In the genomic region with DNA sequence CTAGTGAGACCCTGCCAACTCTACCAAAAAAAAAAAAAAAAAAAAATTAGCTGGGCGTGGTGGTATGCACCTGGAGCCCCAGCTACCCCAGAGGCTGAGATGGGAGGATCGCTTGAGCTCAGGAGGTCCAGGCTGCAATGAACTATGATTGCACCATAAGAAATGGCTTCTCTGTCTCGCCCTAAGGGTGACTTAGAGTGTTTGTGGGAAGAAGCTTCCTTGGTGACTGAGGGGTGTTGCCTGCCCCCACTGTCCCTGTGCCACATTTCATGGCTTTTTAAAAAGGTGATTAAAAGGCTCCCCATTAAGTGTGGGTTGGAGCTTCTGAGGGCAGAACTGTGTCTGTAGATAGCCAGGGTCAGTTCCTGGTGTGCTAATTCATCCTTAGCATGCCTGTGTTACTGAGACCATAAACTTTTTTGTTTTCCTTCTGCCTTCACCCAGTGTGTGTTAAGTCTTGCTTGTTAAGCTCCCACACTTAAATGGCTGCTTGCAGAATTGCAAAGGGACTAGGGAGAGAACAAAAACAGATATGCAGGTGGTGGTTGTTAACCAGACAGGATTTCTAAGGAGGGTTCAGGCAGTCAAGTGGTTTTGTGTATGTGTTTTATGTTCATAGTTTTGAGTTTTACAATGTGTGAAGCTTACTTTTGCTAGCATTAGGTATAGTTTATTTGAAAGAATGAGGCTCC, we compare ENCODE assay signal across 16 cellular contexts. TPM values are rescaled to one million over a fixed set of nuclear protein-coding genes. Genes with fewer than 3 reads are reported as not detected.
DNase-seq lines count a peak whose midpoint lies in the region; ATAC-seq and TF ChIP-seq lines count a peak whose summit lies in the region.
"Had no signal": no experiment of that assay in that cellular context is flagged by ENCODE, and none has a peak within 500 bp of the region (broad histone marks: within the 10 kb centered on the region; RNA-seq: fewer than 3 reads in every experiment).

No MANE protein-coding gene starts in this region.

- no peaks in the 10 kb centered on the region for H3K36me3 ChIP-seq in sigmoid colon
- H3K36me3 ChIP-seq: ovary, stomach had no signal

- no peak for TF ChIP-seq CTCF in sigmoid colon (IDR thresholded peaks at IDR 0.05)

- H3K9me3 ChIP-seq in sigmoid colon = no peaks in the 10 kb centered on the region
- H3K9me3 ChIP-seq: ovary, stomach had no signal

- H3K4me1 ChIP-seq in sigmoid colon = peaks cover 0 to 47% (median 34%) of the 10 kb centered on the region in 4 donors

- no peaks in the 10 kb centered on the region for H3K9me3 Mint-ChIP-seq in T-cell
- no peaks in the 10 kb centered on the region for H3K9me3 Mint-ChIP-seq in naive thymus-derived CD8-positive, alpha-beta T cell
- H3K9me3 Mint-ChIP-seq: activated T-helper 1 cell treated with anti-CD3 and anti-CD28 coated beads, Interleukin-12 subunit alpha, Interleukin-12 subunit beta, Interleukin-2, Interleukin-4 antibody, amounts not matched to agents 30 ng/mL and 10 ng/mL and 1 ng/mL, durations not matched to agents 14 hours and 24 hours and 36 hours; central memory CD8-positive, alpha-beta T cell had no signal

- peak in 1 of 4 donors; percentile 8 for TF ChIP-seq EP300 in sigmoid colon (IDR thresholded peaks at IDR 0.05)

- CTCF ChIA-PET in T-cell (lab: Charles Lee) = interaction anchor here in 1 of 2 donors (0.5 kb wide), 1 partner anchor 97 kb away, joined by 3 read pairs; no protein-coding TSS in a partner anchor

- DNase-seq in T-cell (no peak), NCI-H2029 (lab: John Stamatoyannopoulos, UW) (no peak), sigmoid colon (no peak), NCI-H187 (lab: John Stamatoyannopoulos, UW) (no peak)
- no peak for DNase-seq in naive thymus-derived CD8-positive, alpha-beta T cell
- DNase-seq in stimulated activated CD4-positive, alpha-beta T cell treated with anti-CD3 and anti-CD28 coated beads, Interleukin-2, amount 100 ng/mL, for 48 hours = no peak
- DNase-seq: kidney; ovary; SHP77; stimulated activated CD4-positive, alpha-beta T cell treated with anti-CD3 and anti-CD28 coated beads, Interleukin-1b, Interleukin-23, amount 100 ng/mL, for 48 hours; stomach had no signal

- H3K27me3 ChIP-seq in sigmoid colon = no peaks in the 10 kb centered on the region
- H3K27me3 ChIP-seq: ovary, stomach had no signal

- peak overlapping the region in 1 of 3 donors; percentile 11 for H3K4me3 Mint-ChIP-seq in T-cell
- peak overlapping the region in 9 of 10 donors; percentile 13 to 62 (median 39) for H3K4me3 Mint-ChIP-seq in naive thymus-derived CD8-positive, alpha-beta T cell
- H3K4me3 Mint-ChIP-seq: activated T-helper 1 cell treated with anti-CD3 and anti-CD28 coated beads, Interleukin-12 subunit alpha, Interleukin-12 subunit beta, Interleukin-2, Interleukin-4 antibody, amounts not matched to agents 30 ng/mL and 10 ng/mL and 1 ng/mL, durations not matched to agents 14 hours and 24 hours and 36 hours; central memory CD8-positive, alpha-beta T cell had no signal

- WGBS in sigmoid colon, 2 donors = 29 to 77% methylated on average over 3 of the region's 3 CpGs

- peak; percentile 5 for ATAC-seq in HG02763 (IDR thresholded peaks at IDR 0.05; ENCODE audit: unreplicated experiment)
- peak in 3 of 4 experiments; percentile 23 to 57 (median 43) for ATAC-seq in T-cell (replicated peaks in 1 of 4)
- peak; percentile 41 to 49 for ATAC-seq in naive thymus-derived CD8-positive, alpha-beta T cell
- ATAC-seq: activated CD4-positive, CD25-positive, alpha-beta regulatory T cell treated with anti-CD3 and anti-CD28 coated beads, Interleukin-2, amount 50 U/mL, for 24 hours had no signal

- POLR2A ChIA-PET in T-cell (lab: Charles Lee) = interaction anchor here in 1 of 2 donors (0.6 to 0.8 kb wide), 2 partner anchors 22 to 199 kb away, joined by 4 to 5 read pairs; no protein-coding TSS in a partner anchor
- POLR2A ChIA-PET in naive thymus-derived CD8-positive, alpha-beta T cell (lab: Charles Lee) = interaction anchor here (1.9 kb wide), 1 partner anchor 20 kb away, joined by 6 read pairs; no protein-coding TSS in a partner anchor

- H3K27me3 Mint-ChIP-seq in T-cell = no peaks in the 10 kb centered on the region
- H3K27me3 Mint-ChIP-seq in naive thymus-derived CD8-positive, alpha-beta T cell = no peaks in the 10 kb centered on the region
- H3K27me3 Mint-ChIP-seq: central memory CD8-positive, alpha-beta T cell had no signal

- H3K27ac Mint-ChIP-seq in T-cell = peak overlapping the region in 1 of 2 donors; percentile 49
- peak overlapping the region; percentile 14 to 90 (median 62) for H3K27ac Mint-ChIP-seq in naive thymus-derived CD8-positive, alpha-beta T cell
- H3K27ac Mint-ChIP-seq: activated T-helper 1 cell treated with anti-CD3 and anti-CD28 coated beads, Interleukin-12 subunit alpha, Interleukin-12 subunit beta, Interleukin-2, Interleukin-4 antibody, amounts not matched to agents 30 ng/mL and 10 ng/mL and 1 ng/mL, durations not matched to agents 14 hours and 24 hours and 36 hours had no signal

- no peak for TF ChIP-seq POLR2A in sigmoid colon (IDR thresholded peaks at IDR 0.05)

- H3K4me1 Mint-ChIP-seq in T-cell = peaks cover 56 to 78% (median 66%) of the 10 kb centered on the region in 3 donors
- peaks cover 43 to 83% (median 71%) of the 10 kb centered on the region in 4 donors for H3K4me1 Mint-ChIP-seq in naive thymus-derived CD8-positive, alpha-beta T cell

- H3K4me3 ChIP-seq in GM08714 (ENCODE audit: low read length) (peak overlapping the region; percentile 51; the same call in 1 of the 2 replicates), sigmoid colon (no peak overlapping the region)
- H3K4me3 ChIP-seq: ovary had no signal

- intact Hi-C loops in sigmoid colon (cut with DNase I) = no loop called here

- H3K27ac ChIP-seq in sigmoid colon = peak overlapping the region in 2 of 4 donors; percentile 4 to 29
- H3K27ac ChIP-seq: ovary had no signal

- H3K36me3 Mint-ChIP-seq in T-cell = peaks cover 3% of the 10 kb centered on the region
- H3K36me3 Mint-ChIP-seq in naive thymus-derived CD8-positive, alpha-beta T cell = peaks cover 0 to 3% (median 0%) of the 10 kb centered on the region in 3 donors

RNA-seq across cellular contexts. Expression of a gene that starts 14.3 kb away (rescaled TPM):
- total RNA-seq in T-cell (10 to 100 TPM; 11.1 to 20.3 (median 13.6) TPM), sigmoid colon (10 to 100 TPM in 3 of 4 donors, 1 to 10 TPM in 1; 9.4 to 15.3 (median 12.3) TPM)
- total RNA-seq in naive thymus-derived CD8-positive, alpha-beta T cell = 10 to 100 TPM; 28.9 to 29.3 TPM
- 10 to 100 TPM in 2 of 3 donors, 1 to 10 TPM in 1; 9.5 to 17.4 (median 10.8) TPM for polyA plus RNA-seq in naive thymus-derived CD8-positive, alpha-beta T cell
- 10 to 100 TPM in 1 of 3 donors, 1 to 10 TPM in 2; 4.4 to 21.0 (median 4.8) TPM for polyA plus RNA-seq in sigmoid colon
